ENCODE assay signal across 17 cellular contexts in genomic region chr1:202224453-202224852, GRCh38. TPM values are rescaled to one million over a fixed set of nuclear protein-coding genes. Genes with fewer than 3 reads are reported as not detected.
"Had no signal": no experiment of that assay in that cellular context is flagged by ENCODE, and none has a peak within 500 bp of the region (broad histone marks: within the 10 kb centered on the region; RNA-seq: fewer than 3 reads in every experiment).

No MANE protein-coding gene starts in this region.

- H3K36me3 ChIP-seq: gastrocnemius medialis, right lobe of liver had no signal

- ATAC-seq: esophagus mucosa; gastrocnemius medialis; natural killer cell treated with Interleukin-12 subunit alpha and Interleukin-12 subunit beta and Interleukin-15 and Interleukin-18, amount 100 ng/mL, for 72 hours; right lobe of liver; stimulated activated naive B cell treated with anti-CD40 and anti-IgM and Interleukin-4, amounts not matched to agents 10 μg/mL and 1 μg/mL and 100 μg/mL, for 72 hours had no signal

- H3K27me3 ChIP-seq: gastrocnemius medialis, right lobe of liver had no signal

- H3K4me1 ChIP-seq: gastrocnemius medialis, parathyroid adenoma, right lobe of liver had no signal

- H3K9me3 ChIP-seq: gastrocnemius medialis, right lobe of liver had no signal

- DNase-seq: dorsolateral prefrontal cortex; effector CD4-positive, alpha-beta T cell; foreskin fibroblast; gastrocnemius medialis; head of caudate nucleus; right lobe of liver; small intestine; stimulated activated CD4-positive, alpha-beta T cell treated with anti-CD3 and anti-CD28 coated beads, Interleukin-15, amount 100 ng/mL, for 24 hours; stimulated activated CD4-positive, alpha-beta T cell treated with anti-CD3 and anti-CD28 coated beads, Interleukin-2, amount 100 ng/mL, for 48 hours; stimulated activated naive B cell treated with anti-CD40 and anti-IgM and Interleukin-4, amounts not matched to agents 10 μg/mL and 1 μg/mL and 100 μg/mL, for 72 hours had no signal

- H3K27ac ChIP-seq: dorsolateral prefrontal cortex, epithelial cell of prostate, gastrocnemius medialis, parathyroid adenoma, right lobe of liver had no signal

- H3K9ac ChIP-seq: parathyroid adenoma had no signal

- H3K4me3 ChIP-seq: dorsolateral prefrontal cortex, gastrocnemius medialis, lung, right lobe of liver had no signal

RNA-seq across cellular contexts. Expression of gene LGR6, which starts 30.9 kb away (rescaled TPM):
- total RNA-seq: glomerular endothelial cell, osteoblast had no signal
